ENCODE assay signal across 1 cellular context in the genomic region with DNA sequence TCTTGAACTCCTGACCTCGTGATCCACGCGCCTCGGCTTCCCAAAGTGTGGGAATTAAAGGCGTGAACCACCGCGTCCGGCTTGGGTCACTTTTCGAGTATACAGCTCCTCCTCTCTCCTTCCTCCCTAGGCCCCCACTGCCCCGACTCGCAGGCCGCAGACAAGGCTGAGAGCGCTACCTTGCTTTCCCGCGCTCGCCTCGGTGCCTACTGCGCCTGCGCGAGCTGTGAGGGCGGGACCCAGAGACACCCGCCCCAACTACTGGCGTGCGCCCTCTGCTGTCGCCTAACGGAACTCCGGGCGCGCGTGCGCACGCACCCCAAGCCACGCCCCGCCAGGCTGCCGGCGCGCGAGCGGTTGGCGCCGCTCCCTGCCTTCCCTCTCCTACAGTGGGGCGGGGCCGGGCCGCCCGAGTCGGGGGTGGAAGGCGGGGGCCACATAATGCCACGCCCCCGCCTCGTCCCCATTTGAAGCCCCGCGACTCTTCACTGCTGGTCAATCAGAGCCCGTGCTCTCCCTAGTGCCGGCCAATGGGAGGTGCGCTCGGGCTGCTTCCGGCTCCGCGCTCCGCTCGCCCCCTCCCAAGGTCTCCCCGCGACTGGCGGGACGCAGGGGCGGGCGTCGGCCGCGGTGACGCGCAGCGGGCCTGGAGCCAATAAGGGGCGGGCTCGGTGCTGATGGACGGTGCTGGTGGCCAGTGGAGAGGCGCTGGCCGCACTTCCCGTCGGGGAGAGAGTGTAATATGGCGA.
TF ChIP-seq lines count a peak whose summit lies in the region.

A gene (plus strand): TSS at position 730 of the 749 bp plus-strand sequence. CDS start 13 bp downstream, at position 743.

TF ChIP-seq in HepG2, 621 proteins besides CTCF, POLR2A, EP300 and RAD21 (continued from another document and continues in another):
- TF ChIP-seq, protein P1, sequence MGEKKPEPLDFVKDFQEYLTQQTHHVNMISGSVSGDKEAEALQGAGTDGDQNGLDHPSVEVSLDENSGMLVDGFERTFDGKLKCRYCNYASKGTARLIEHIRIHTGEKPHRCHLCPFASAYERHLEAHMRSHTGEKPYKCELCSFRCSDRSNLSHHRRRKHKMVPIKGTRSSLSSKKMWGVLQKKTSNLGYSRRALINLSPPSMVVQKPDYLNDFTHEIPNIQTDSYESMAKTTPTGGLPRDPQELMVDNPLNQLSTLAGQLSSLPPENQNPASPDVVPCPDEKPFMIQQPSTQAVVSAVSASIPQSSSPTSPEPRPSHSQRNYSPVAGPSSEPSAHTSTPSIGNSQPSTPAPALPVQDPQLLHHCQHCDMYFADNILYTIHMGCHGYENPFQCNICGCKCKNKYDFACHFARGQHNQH (CRISPR knock-in tag; IDR thresholded peaks at IDR 0.05) = peak; percentile 20; the same call in 1 of the 2 replicates
- TF ChIP-seq, protein P2, sequence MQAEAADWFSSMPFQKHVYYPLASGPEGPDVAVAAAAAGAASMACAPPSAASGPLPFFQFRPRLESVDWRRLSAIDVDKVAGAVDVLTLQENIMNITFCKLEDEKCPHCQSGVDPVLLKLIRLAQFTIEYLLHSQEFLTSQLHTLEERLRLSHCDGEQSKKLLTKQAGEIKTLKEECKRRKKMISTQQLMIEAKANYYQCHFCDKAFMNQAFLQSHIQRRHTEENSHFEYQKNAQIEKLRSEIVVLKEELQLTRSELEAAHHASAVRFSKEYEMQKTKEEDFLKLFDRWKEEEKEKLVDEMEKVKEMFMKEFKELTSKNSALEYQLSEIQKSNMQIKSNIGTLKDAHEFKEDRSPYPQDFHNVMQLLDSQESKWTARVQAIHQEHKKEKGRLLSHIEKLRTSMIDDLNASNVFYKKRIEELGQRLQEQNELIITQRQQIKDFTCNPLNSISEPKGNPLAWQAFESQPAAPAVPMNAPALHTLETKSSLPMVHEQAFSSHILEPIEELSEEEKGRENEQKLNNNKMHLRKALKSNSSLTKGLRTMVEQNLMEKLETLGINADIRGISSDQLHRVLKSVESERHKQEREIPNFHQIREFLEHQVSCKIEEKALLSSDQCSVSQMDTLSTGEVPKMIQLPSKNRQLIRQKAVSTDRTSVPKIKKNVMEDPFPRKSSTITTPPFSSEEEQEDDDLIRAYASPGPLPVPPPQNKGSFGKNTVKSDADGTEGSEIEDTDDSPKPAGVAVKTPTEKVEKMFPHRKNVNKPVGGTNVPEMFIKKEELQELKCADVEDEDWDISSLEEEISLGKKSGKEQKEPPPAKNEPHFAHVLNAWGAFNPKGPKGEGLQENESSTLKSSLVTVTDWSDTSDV (CRISPR knock-in tag; IDR thresholded peaks at IDR 0.05) = no peak
- TF ChIP-seq EZH2 (conservative IDR thresholded peaks at IDR 0.05; ENCODE audit: low read depth, low read length) (no peak), HDAC2 (CRISPR knock-in tag; IDR thresholded peaks at IDR 0.05) (peak; percentile 28; the same call in 1 of the 2 replicates), ZNF143 (CRISPR knock-in tag; IDR thresholded peaks at IDR 0.05) (no peak; the same call in 1 of the 2 replicates), HOXA5 (CRISPR knock-in tag; IDR thresholded peaks at IDR 0.05) (peak; percentile 13; the same call in 1 of the 2 replicates), CBX1 (IDR thresholded peaks at IDR 0.05; ENCODE audit: low read depth) (peak; percentile 43), ZNF713 (CRISPR knock-in tag; IDR thresholded peaks at IDR 0.05) (no peak), TRIM24 (CRISPR knock-in tag; IDR thresholded peaks at IDR 0.05) (no peak), IRX3 (CRISPR knock-in tag; IDR thresholded peaks at IDR 0.05; ENCODE audit: borderline replicate concordance, low read depth) (peak; percentile 81; the same call in 1 of the 2 replicates), ZNF709 (CRISPR knock-in tag; IDR thresholded peaks at IDR 0.05) (peak; percentile 94), SKI (IDR thresholded peaks at IDR 0.05; ENCODE audit: partially characterized antibody) (peak; percentile 79), ZNF775 (CRISPR knock-in tag; IDR thresholded peaks at IDR 0.05; ENCODE audit: borderline replicate concordance) (no peak), ZZZ3 (CRISPR knock-in tag; IDR thresholded peaks at IDR 0.05; ENCODE audit: borderline replicate concordance) (no peak), ZC3H4 (CRISPR knock-in tag; IDR thresholded peaks at IDR 0.05; ENCODE audit: borderline replicate concordance) (no peak), ZBTB42 (CRISPR knock-in tag; IDR thresholded peaks at IDR 0.05) (no peak), ZNF468 (CRISPR knock-in tag; IDR thresholded peaks at IDR 0.05) (no peak), JUNB (CRISPR knock-in tag; IDR thresholded peaks at IDR 0.05; ENCODE audit: borderline replicate concordance) (no peak), NFIB (CRISPR knock-in tag; IDR thresholded peaks at IDR 0.05; ENCODE audit: borderline replicate concordance) (no peak)
- TF ChIP-seq, protein P3, sequence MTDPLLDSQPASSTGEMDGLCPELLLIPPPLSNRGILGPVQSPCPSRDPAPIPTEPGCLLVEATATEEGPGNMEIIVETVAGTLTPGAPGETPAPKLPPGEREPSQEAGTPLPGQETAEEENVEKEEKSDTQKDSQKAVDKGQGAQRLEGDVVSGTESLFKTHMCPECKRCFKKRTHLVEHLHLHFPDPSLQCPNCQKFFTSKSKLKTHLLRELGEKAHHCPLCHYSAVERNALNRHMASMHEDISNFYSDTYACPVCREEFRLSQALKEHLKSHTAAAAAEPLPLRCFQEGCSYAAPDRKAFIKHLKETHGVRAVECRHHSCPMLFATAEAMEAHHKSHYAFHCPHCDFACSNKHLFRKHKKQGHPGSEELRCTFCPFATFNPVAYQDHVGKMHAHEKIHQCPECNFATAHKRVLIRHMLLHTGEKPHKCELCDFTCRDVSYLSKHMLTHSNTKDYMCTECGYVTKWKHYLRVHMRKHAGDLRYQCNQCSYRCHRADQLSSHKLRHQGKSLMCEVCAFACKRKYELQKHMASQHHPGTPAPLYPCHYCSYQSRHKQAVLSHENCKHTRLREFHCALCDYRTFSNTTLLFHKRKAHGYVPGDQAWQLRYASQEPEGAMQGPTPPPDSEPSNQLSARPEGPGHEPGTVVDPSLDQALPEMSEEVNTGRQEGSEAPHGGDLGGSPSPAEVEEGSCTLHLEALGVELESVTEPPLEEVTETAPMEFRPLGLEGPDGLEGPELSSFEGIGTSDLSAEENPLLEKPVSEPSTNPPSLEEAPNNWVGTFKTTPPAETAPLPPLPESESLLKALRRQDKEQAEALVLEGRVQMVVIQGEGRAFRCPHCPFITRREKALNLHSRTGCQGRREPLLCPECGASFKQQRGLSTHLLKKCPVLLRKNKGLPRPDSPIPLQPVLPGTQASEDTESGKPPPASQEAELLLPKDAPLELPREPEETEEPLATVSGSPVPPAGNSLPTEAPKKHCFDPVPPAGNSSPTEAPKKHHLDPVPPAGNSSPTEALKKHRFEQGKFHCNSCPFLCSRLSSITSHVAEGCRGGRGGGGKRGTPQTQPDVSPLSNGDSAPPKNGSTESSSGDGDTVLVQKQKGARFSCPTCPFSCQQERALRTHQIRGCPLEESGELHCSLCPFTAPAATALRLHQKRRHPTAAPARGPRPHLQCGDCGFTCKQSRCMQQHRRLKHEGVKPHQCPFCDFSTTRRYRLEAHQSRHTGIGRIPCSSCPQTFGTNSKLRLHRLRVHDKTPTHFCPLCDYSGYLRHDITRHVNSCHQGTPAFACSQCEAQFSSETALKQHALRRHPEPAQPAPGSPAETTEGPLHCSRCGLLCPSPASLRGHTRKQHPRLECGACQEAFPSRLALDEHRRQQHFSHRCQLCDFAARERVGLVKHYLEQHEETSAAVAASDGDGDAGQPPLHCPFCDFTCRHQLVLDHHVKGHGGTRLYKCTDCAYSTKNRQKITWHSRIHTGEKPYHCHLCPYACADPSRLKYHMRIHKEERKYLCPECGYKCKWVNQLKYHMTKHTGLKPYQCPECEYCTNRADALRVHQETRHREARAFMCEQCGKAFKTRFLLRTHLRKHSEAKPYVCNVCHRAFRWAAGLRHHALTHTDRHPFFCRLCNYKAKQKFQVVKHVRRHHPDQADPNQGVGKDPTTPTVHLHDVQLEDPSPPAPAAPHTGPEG (CRISPR knock-in tag; IDR thresholded peaks at IDR 0.05) = 0 out of 2 replicates have a peak, but pooled peaks have one; percentile 22
- TF ChIP-seq, protein P4, sequence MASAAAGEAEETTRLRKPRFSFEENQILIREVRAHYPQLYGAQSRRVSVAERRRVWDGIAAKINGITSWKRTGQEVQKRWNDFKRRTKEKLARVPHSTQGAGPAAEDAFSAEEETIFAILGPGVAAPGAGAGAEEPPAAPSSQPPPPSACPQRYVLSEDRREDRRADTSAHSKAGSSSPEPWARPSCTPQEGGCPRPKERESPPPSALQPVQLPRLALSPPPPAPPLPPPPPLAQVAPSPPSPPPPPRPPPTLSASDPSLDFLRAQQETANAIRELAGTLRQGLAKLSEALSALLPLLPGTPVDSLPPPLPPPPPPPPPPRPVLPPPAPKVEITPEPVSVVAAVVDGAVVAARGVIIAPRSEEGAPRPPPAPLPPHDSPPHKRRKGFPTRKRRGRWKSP (CRISPR knock-in tag; IDR thresholded peaks at IDR 0.05) = 0 out of 2 replicates have a peak, but pooled peaks have one; percentile 63
- TF ChIP-seq, protein P5, sequence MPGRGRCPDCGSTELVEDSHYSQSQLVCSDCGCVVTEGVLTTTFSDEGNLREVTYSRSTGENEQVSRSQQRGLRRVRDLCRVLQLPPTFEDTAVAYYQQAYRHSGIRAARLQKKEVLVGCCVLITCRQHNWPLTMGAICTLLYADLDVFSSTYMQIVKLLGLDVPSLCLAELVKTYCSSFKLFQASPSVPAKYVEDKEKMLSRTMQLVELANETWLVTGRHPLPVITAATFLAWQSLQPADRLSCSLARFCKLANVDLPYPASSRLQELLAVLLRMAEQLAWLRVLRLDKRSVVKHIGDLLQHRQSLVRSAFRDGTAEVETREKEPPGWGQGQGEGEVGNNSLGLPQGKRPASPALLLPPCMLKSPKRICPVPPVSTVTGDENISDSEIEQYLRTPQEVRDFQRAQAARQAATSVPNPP (CRISPR knock-in tag; IDR thresholded peaks at IDR 0.05) = peak; percentile 81; the same call in 1 of the 2 replicates
- TF ChIP-seq, protein P6, sequence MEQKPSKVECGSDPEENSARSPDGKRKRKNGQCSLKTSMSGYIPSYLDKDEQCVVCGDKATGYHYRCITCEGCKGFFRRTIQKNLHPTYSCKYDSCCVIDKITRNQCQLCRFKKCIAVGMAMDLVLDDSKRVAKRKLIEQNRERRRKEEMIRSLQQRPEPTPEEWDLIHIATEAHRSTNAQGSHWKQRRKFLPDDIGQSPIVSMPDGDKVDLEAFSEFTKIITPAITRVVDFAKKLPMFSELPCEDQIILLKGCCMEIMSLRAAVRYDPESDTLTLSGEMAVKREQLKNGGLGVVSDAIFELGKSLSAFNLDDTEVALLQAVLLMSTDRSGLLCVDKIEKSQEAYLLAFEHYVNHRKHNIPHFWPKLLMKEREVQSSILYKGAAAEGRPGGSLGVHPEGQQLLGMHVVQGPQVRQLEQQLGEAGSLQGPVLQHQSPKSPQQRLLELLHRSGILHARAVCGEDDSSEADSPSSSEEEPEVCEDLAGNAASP (CRISPR knock-in tag; IDR thresholded peaks at IDR 0.05; ENCODE audit: borderline replicate concordance) = no peak
- TF ChIP-seq, protein P7, sequence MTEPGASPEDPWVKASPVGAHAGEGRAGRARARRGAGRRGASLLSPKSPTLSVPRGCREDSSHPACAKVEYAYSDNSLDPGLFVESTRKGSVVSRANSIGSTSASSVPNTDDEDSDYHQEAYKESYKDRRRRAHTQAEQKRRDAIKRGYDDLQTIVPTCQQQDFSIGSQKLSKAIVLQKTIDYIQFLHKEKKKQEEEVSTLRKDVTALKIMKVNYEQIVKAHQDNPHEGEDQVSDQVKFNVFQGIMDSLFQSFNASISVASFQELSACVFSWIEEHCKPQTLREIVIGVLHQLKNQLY (CRISPR knock-in tag; IDR thresholded peaks at IDR 0.05) = peak; percentile 78
- TF ChIP-seq, protein P8, sequence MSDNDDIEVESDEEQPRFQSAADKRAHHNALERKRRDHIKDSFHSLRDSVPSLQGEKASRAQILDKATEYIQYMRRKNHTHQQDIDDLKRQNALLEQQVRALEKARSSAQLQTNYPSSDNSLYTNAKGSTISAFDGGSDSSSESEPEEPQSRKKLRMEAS (IDR thresholded peaks at IDR 0.05) = peak; percentile 89
- TF ChIP-seq, protein P9, sequence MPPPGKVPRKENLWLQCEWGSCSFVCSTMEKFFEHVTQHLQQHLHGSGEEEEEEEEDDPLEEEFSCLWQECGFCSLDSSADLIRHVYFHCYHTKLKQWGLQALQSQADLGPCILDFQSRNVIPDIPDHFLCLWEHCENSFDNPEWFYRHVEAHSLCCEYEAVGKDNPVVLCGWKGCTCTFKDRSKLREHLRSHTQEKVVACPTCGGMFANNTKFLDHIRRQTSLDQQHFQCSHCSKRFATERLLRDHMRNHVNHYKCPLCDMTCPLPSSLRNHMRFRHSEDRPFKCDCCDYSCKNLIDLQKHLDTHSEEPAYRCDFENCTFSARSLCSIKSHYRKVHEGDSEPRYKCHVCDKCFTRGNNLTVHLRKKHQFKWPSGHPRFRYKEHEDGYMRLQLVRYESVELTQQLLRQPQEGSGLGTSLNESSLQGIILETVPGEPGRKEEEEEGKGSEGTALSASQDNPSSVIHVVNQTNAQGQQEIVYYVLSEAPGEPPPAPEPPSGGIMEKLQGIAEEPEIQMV (CRISPR knock-in tag; IDR thresholded peaks at IDR 0.05; ENCODE audit: low read depth) = no peak; the same call in 1 of the 2 replicates
- TF ChIP-seq, protein P10, sequence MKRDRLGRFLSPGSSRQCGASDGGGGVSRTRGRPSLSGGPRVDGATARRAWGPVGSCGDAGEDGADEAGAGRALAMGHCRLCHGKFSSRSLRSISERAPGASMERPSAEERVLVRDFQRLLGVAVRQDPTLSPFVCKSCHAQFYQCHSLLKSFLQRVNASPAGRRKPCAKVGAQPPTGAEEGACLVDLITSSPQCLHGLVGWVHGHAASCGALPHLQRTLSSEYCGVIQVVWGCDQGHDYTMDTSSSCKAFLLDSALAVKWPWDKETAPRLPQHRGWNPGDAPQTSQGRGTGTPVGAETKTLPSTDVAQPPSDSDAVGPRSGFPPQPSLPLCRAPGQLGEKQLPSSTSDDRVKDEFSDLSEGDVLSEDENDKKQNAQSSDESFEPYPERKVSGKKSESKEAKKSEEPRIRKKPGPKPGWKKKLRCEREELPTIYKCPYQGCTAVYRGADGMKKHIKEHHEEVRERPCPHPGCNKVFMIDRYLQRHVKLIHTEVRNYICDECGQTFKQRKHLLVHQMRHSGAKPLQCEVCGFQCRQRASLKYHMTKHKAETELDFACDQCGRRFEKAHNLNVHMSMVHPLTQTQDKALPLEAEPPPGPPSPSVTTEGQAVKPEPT (CRISPR knock-in tag; IDR thresholded peaks at IDR 0.05; ENCODE audit: low read depth) = 0 out of 2 replicates have a peak, but pooled peaks have one; percentile 76
- TF ChIP-seq, protein P11, sequence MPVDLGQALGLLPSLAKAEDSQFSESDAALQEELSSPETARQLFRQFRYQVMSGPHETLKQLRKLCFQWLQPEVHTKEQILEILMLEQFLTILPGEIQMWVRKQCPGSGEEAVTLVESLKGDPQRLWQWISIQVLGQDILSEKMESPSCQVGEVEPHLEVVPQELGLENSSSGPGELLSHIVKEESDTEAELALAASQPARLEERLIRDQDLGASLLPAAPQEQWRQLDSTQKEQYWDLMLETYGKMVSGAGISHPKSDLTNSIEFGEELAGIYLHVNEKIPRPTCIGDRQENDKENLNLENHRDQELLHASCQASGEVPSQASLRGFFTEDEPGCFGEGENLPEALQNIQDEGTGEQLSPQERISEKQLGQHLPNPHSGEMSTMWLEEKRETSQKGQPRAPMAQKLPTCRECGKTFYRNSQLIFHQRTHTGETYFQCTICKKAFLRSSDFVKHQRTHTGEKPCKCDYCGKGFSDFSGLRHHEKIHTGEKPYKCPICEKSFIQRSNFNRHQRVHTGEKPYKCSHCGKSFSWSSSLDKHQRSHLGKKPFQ (CRISPR knock-in tag; IDR thresholded peaks at IDR 0.05; ENCODE audit: insufficient replicate concordance) = peak; percentile 82
- TF ChIP-seq, protein P12, sequence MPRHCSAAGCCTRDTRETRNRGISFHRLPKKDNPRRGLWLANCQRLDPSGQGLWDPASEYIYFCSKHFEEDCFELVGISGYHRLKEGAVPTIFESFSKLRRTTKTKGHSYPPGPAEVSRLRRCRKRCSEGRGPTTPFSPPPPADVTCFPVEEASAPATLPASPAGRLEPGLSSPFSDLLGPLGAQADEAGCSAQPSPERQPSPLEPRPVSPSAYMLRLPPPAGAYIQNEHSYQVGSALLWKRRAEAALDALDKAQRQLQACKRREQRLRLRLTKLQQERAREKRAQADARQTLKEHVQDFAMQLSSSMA (CRISPR knock-in tag; IDR thresholded peaks at IDR 0.05) = 0 out of 2 replicates have a peak, but pooled peaks have one; percentile 84
